In genomic region chr11:77299528-77299993, GRCh38 we compare ENCODE assay signal across 16 cellular contexts. TPM values are rescaled to one million over a fixed set of nuclear protein-coding genes. Genes with fewer than 3 reads are reported as not detected.
DNase-seq lines count a peak whose midpoint lies in the region; ATAC-seq, FAIRE-seq and TF ChIP-seq lines count a peak whose summit lies in the region.
"Had no signal": no experiment of that assay in that cellular context is flagged by ENCODE, and none has a peak within 500 bp of the region (broad histone marks: within the 10 kb centered on the region; RNA-seq: fewer than 3 reads in every experiment).

No MANE protein-coding gene starts in this region.

- H3K9me1 ChIP-seq in keratinocyte (ENCODE audit: control insufficient read depth, extremely low read depth, insufficient read depth, low read length), result no peaks in the 10 kb centered on the region

- dilution Hi-C loops in keratinocyte (cut with MboI; ENCODE audit: extremely low pct_ligation_motif_present, low sequenced_read_pairs), result no loop called here

- peaks cover 3% of the 10 kb centered on the region for H3K9me3 Mint-ChIP-seq in endodermal cell

- WGBS in endodermal cell (ENCODE audit: insufficient coverage in 1 of 2, insufficient read length in 1 of 2), 2 experiments, result 80 to 100% methylated on average over 1 to 2 of the region's 2 CpGs

- CTCF ChIA-PET in RWPE1 (lab: Yijun Ruan, JAX), result interaction anchor here (0.6 kb wide), 1 partner anchor 205 kb away, joined by 4 read pairs; no protein-coding TSS in a partner anchor

- H3K4me3 Mint-ChIP-seq in endodermal cell, result no peak overlapping the region
- H3K4me3 Mint-ChIP-seq: CD14-positive monocyte had no signal

- H3K36me3 ChIP-seq in keratinocyte (ENCODE audit: control insufficient read depth in 2 of 2, extremely low read depth in 1 of 2, insufficient read depth in 2 of 2, low read length in 2 of 2) (no peaks in the 10 kb centered on the region), endodermal cell (ENCODE audit: control insufficient read depth, insufficient read depth, low read length) (no peaks in the 10 kb centered on the region)
- H3K36me3 ChIP-seq: brain microvascular endothelial cell, heart left ventricle had no signal

- no peak overlapping the region for H3K27ac Mint-ChIP-seq in endodermal cell
- H3K27ac Mint-ChIP-seq: CD14-positive monocyte had no signal

- no peaks in the 10 kb centered on the region for H3K36me3 Mint-ChIP-seq in endodermal cell (ENCODE audit: low read depth)
- H3K36me3 Mint-ChIP-seq: CD14-positive monocyte had no signal

- TF ChIP-seq CTCF in RWPE1 (conservative IDR thresholded peaks at IDR 0.05; ENCODE audit: low read depth), result no peak
- no peak for TF ChIP-seq CTCF in keratinocyte (optimal IDR thresholded peaks at IDR 0.05 in 1 of 3, IDR thresholded peaks at IDR 0.05 in 1 of 3, conservative IDR thresholded peaks at IDR 0.05 in 1 of 3; ENCODE audit: extremely low read depth in 1 of 3, insufficient read depth in 2 of 3, low read length in 3 of 3)
- no peak for TF ChIP-seq CTCF in endodermal cell (conservative IDR thresholded peaks at IDR 0.05)

- H3K9ac ChIP-seq in keratinocyte (ENCODE audit: control insufficient read depth, extremely low read depth, insufficient read depth, low read length) (peak overlapping the region; percentile 54), endodermal cell (ENCODE audit: extremely low read depth, low read length, poor library complexity, severe bottlenecking) (no peak overlapping the region)

- ATAC-seq in GM19455 (IDR thresholded peaks at IDR 0.05; ENCODE audit: unreplicated experiment), result no peak
- ATAC-seq: heart left ventricle had no signal

- H2AFZ ChIP-seq in keratinocyte (ENCODE audit: control insufficient read depth, low read length), result no peak overlapping the region

- POLR2A ChIA-PET in RWPE1 (lab: Yijun Ruan, JAX; ENCODE audit: low non-redundant PET), result interaction anchor here (0.6 kb wide), 1 partner anchor 1275 kb away, joined by 3 read pairs; no protein-coding TSS in a partner anchor

- no peak overlapping the region for H3K4me3 ChIP-seq in keratinocyte (ENCODE audit: control insufficient read depth in 2 of 3, extremely low read depth in 1 of 3, insufficient read depth in 2 of 3, low read depth in 1 of 3, low read length in 3 of 3)
- no peak overlapping the region for H3K4me3 ChIP-seq in endodermal cell (ENCODE audit: low read length)
- H3K4me3 ChIP-seq: heart left ventricle had no signal

- H3K4me2 ChIP-seq in keratinocyte (ENCODE audit: control insufficient read depth, extremely low read depth, insufficient read depth, low read depth, low read length), result peak overlapping the region; percentile 56

- H3K4me1 Mint-ChIP-seq in endodermal cell, result peaks cover 28% of the 10 kb centered on the region
- H3K4me1 Mint-ChIP-seq: CD14-positive monocyte had no signal

- FAIRE-seq in keratinocyte (lab: Jason Lieb, UNC), result peak; percentile 86
- FAIRE-seq: endometrium had no signal

- no peaks in the 10 kb centered on the region for H4K20me1 ChIP-seq in keratinocyte (ENCODE audit: control insufficient read depth, extremely low read depth, insufficient read depth, low read length)

- no peaks in the 10 kb centered on the region for H3K27me3 Mint-ChIP-seq in endodermal cell (ENCODE audit: insufficient read depth)

- no peaks in the 10 kb centered on the region for H3K79me2 ChIP-seq in keratinocyte (ENCODE audit: control insufficient read depth, insufficient read depth, low read length)

- H3K27me3 ChIP-seq in keratinocyte (ENCODE audit: control insufficient read depth, extremely low read depth, insufficient read depth, low read length), result no peaks in the 10 kb centered on the region
- H3K27me3 ChIP-seq in endodermal cell (ENCODE audit: control insufficient read depth, insufficient read depth, low read length, poor library complexity, severe bottlenecking), result no peaks in the 10 kb centered on the region
- H3K27me3 ChIP-seq: brain microvascular endothelial cell, heart left ventricle had no signal

- H3K9me3 ChIP-seq in keratinocyte (ENCODE audit: control insufficient read depth, low read depth, low read length) (no peaks in the 10 kb centered on the region), endodermal cell (ENCODE audit: control insufficient read depth, low read length) (no peaks in the 10 kb centered on the region)
- H3K9me3 ChIP-seq: heart left ventricle had no signal

- H3K27ac ChIP-seq in RWPE1 (no peak overlapping the region), keratinocyte (ENCODE audit: control insufficient read depth, insufficient read depth, low read length) (peak overlapping the region; percentile 95), endodermal cell (ENCODE audit: low read depth, low read length) (no peak overlapping the region)
- H3K27ac ChIP-seq: brain microvascular endothelial cell, heart left ventricle had no signal

- H3K4me1 ChIP-seq in keratinocyte (ENCODE audit: control insufficient read depth, extremely low read depth, insufficient read depth, low read length), result peaks cover 12% of the 10 kb centered on the region
- peaks cover 6% of the 10 kb centered on the region for H3K4me1 ChIP-seq in endodermal cell (ENCODE audit: control insufficient read depth, insufficient read depth, low read length)
- H3K4me1 ChIP-seq: heart left ventricle had no signal

- peak; percentile 100 for DNase-seq in DMS53 treated with DMSO at 0.1 percent for 48 hours (lab: John Stamatoyannopoulos, UW; ENCODE audit: unreplicated experiment)
- peak; percentile 52 for DNase-seq in HuH-7.5 (ENCODE audit: low spot score)
- peak; percentile 86 for DNase-seq in RWPE1 (ENCODE audit: low spot score)
- peak; percentile 91 for DNase-seq in keratinocyte (ENCODE audit: low read depth, low spot score)
- DNase-seq in NCI-H1694 treated with DMSO at 0.1 percent for 48 hours (lab: John Stamatoyannopoulos, UW), result no peak
- DNase-seq in NCI-H226, result no peak
- no peak for DNase-seq in endodermal cell
- DNase-seq: brain microvascular endothelial cell, heart left ventricle, NCI-H526 had no signal

RNA-seq across cellular contexts. Expression of gene GDPD4, which starts 1.9 kb away (rescaled TPM):
- polyA plus RNA-seq in keratinocyte, result not detected in 3 replicates
- not detected for polyA plus RNA-seq in keratinocyte (2011; ENCODE audit: low read depth)
- not detected in 2 replicates for polyA plus RNA-seq in keratinocyte (2011; cell fraction: cytosol; rRNA removed)
- not detected in 2 replicates for polyA plus RNA-seq in keratinocyte (2011; cell fraction: nucleus; rRNA removed)
- polyA plus RNA-seq in keratinocyte (2012; ENCODE audit: low replicate concordance), result not detected in 2 replicates
- polyA minus RNA-seq in keratinocyte, result not detected in 3 replicates
- not detected for polyA minus RNA-seq in keratinocyte (2011; cell fraction: cytosol; rRNA and poly(A)+ RNA removed)
- polyA minus RNA-seq in keratinocyte (2011; cell fraction: nucleus; rRNA and poly(A)+ RNA removed), result not detected in 2 replicates
- not detected for total RNA-seq in endodermal cell
- not detected for polyA plus RNA-seq in endodermal cell (2013, experiment 1 of 2)
- polyA plus RNA-seq in endodermal cell (2013, experiment 2 of 2), result not detected
- total RNA-seq: heart left ventricle, lower leg skin, skeletal muscle tissue, temporal lobe had no signal
- polyA plus RNA-seq: CD14-positive monocyte had no signal

Comparison
In these comparisons a context has a peak if more than half of its experiments do, and no peak if none do; other contexts are left out.
1. DNase-seq: peak in DMS53 treated with DMSO at 0.1 percent for 48 hours (single experiment), HuH-7.5 (single experiment), RWPE1 (single experiment) and keratinocyte (single experiment); none in NCI-H1694 treated with DMSO at 0.1 percent for 48 hours (single experiment), NCI-H226 (single experiment) and endodermal cell (single experiment).